3 cellular contexts compared by ENCODE assay signal in genomic region chr1:151825811-151826660, GRCh38.
TF ChIP-seq lines count a peak whose summit lies in the region.

No MANE protein-coding gene starts in this region.

TF ChIP-seq in GM23338, 12 proteins besides CTCF, POLR2A, EP300 and RAD21:
- TF ChIP-seq STAT1 (IDR thresholded peaks at IDR 0.05; ENCODE audit: unreplicated experiment), result no peak
- TF ChIP-seq JUNB (IDR thresholded peaks at IDR 0.05; ENCODE audit: unreplicated experiment), result peak; percentile 78

TF ChIP-seq in GM12878, 131 proteins besides CTCF, POLR2A, EP300 and RAD21:
- TF ChIP-seq PKNOX1 (IDR thresholded peaks at IDR 0.05) (peak; percentile 37), ATF3 (IDR thresholded peaks at IDR 0.05; ENCODE audit: borderline replicate concordance, extremely low read depth, low read depth, low read length) (no peak), NFYA (IDR thresholded peaks at IDR 0.05; ENCODE audit: borderline replicate concordance, low read depth, low read length) (no peak)

TF ChIP-seq in SK-N-SH, 30 proteins besides CTCF, POLR2A, EP300 and RAD21:
- TF ChIP-seq RCOR1 (IDR thresholded peaks at IDR 0.05; ENCODE audit: low read length), result no peak
- TF ChIP-seq YY1 (IDR thresholded peaks at IDR 0.05; ENCODE audit: low read depth), result no peak
- no peak for TF ChIP-seq ZBTB33 (IDR thresholded peaks at IDR 0.05; ENCODE audit: borderline replicate concordance, low read depth)
- TF ChIP-seq SMC3 (IDR thresholded peaks at IDR 0.05; ENCODE audit: low read depth, low read length), result no peak
- no peak for TF ChIP-seq FOSL2 (IDR thresholded peaks at IDR 0.05; ENCODE audit: borderline replicate concordance, low read depth)
- TF ChIP-seq REST (IDR thresholded peaks at IDR 0.05; ENCODE audit: low read depth, low read length), result no peak
- no peak for TF ChIP-seq PBX3 (IDR thresholded peaks at IDR 0.05)
- TF ChIP-seq USF2 (IDR thresholded peaks at IDR 0.05; ENCODE audit: borderline replicate concordance, low read depth, low read length), result no peak
- no peak for TF ChIP-seq NRF1 (IDR thresholded peaks at IDR 0.05; ENCODE audit: low read depth, low read length)
- TF ChIP-seq TEAD4 (IDR thresholded peaks at IDR 0.05; ENCODE audit: borderline replicate concordance, insufficient read depth), result no peak
- no peak for TF ChIP-seq MXI1 (IDR thresholded peaks at IDR 0.05; ENCODE audit: low read depth, low read length)
